8 cellular contexts compared by ENCODE assay signal in genomic region chr10:51698473-51699063, GRCh38. TPM values are rescaled to one million over a fixed set of nuclear protein-coding genes. Genes with fewer than 3 reads are reported as not detected.
A peak's percentile ranks its signal among the peaks of the same experiment; 100 is the strongest.
DNase-seq lines count a peak whose midpoint lies in the region; TF ChIP-seq lines count a peak whose summit lies in the region.

No MANE protein-coding gene starts in this region.

- H3K27ac Mint-ChIP-seq in brain, result peak overlapping the region; percentile 100

- peak overlapping the region; percentile 68 for H3K4me3 ChIP-seq in lower leg skin (ENCODE audit: low read depth, poor library complexity, severe bottlenecking)
- H3K4me3 ChIP-seq in transverse colon, result peak overlapping the region; percentile 62 to 89 (median 83)

- TF ChIP-seq POLR2A in lower leg skin (IDR thresholded peaks at IDR 0.05) (no peak), transverse colon (IDR thresholded peaks at IDR 0.05) (no peak)

- H3K4me1 ChIP-seq in transverse colon, result peaks cover 18 to 46% (median 31%) of the 10 kb centered on the region in 4 donors

- H3K27ac ChIP-seq in transverse colon, result peak overlapping the region; percentile 87 to 97 (median 94)

- DNase-seq in activated CD8-positive, alpha-beta memory T cell treated with anti-CD3 and anti-CD28 coated beads, Interleukin-2, amount 50 U/mL, for 4 hours, result peak; percentile 16
- DNase-seq in activated CD8-positive, alpha-beta memory T cell treated with anti-CD3 and anti-CD28 coated beads, Interleukin-2, amount 50 U/mL, for 48 hours, result no peak
- peak in 1 of 2 donors; percentile 30 for DNase-seq in lower leg skin (ENCODE audit: low spot score in 2 of 2)
- DNase-seq in transverse colon, result no peak
- DNase-seq in GM13977 (ENCODE audit: low spot score), result no peak
- no peak for DNase-seq in mesenteric fat pad (ENCODE audit: low spot score)
- DNase-seq in occipital lobe (lab: John Stamatoyannopoulos, UW), result no peak

- H3K4me3 Mint-ChIP-seq in brain, result peak overlapping the region; percentile 98 to 100 (median 99)

- in situ Hi-C loops in transverse colon (cut with MboI; ENCODE audit: low pct_ligation_motif_present in 1 of 4, low pct_unique_long_range_greater_than_20kb in 1 of 4, low sequenced_read_pairs in 3 of 4) (no loop called here), GM13977 (cut with MboI; ENCODE audit: low pct_unique_long_range_greater_than_20kb, low sequenced_read_pairs, unreplicated experiment) (no loop called here)

- H3K36me3 ChIP-seq in transverse colon, result no peaks in the 10 kb centered on the region

- no peaks in the 10 kb centered on the region for H3K27me3 ChIP-seq in transverse colon

- H3K9me3 Mint-ChIP-seq in brain, result no peaks in the 10 kb centered on the region

- 70 to 80% methylated on average over 8 of the region's 8 CpGs for WGBS in lower leg skin, 2 donors
- 40 to 87% methylated on average over 1 to 8 of the region's 8 CpGs for WGBS in transverse colon (ENCODE audit: low coverage in 1 of 2), 2 donors

- no peak for TF ChIP-seq CTCF in brain (conservative IDR thresholded peaks at IDR 0.05)
- TF ChIP-seq CTCF in lower leg skin (IDR thresholded peaks at IDR 0.05), result no peak
- TF ChIP-seq CTCF in transverse colon (IDR thresholded peaks at IDR 0.05), result no peak
- TF ChIP-seq CTCF in GM13977 (IDR thresholded peaks at IDR 0.05; ENCODE audit: extremely low read depth, insufficient read depth, missing control alignments), result no peak

- H3K9me3 ChIP-seq in transverse colon, result no peaks in the 10 kb centered on the region

- H3K36me3 Mint-ChIP-seq in brain, result peaks cover 27% of the 10 kb centered on the region

- TF ChIP-seq EP300 in transverse colon (IDR thresholded peaks at IDR 0.05; ENCODE audit: low read depth), result no peak

- peaks cover 8% of the 10 kb centered on the region for H3K27me3 Mint-ChIP-seq in brain

- intact Hi-C loops in lower leg skin (cut with DNase I; ENCODE audit: low total_unique reads) (no loop called here), transverse colon (cut with DNase I; ENCODE audit: low total_unique reads) (no loop called here)

- peaks cover 65% of the 10 kb centered on the region for H3K4me1 Mint-ChIP-seq in brain

RNA-seq across cellular contexts. Expression of gene CSTF2T, which starts 0.8 kb away (rescaled TPM):
- 16.1 TPM for polyA plus RNA-seq in brain (ENCODE audit: insufficient read depth, low read depth, low replicate concordance)
- total RNA-seq in lower leg skin (10 to 100 TPM; 11.8 to 15.5 (median 13.9) TPM), transverse colon (10 to 100 TPM in 3 of 4 donors, 1 to 10 TPM in 1; 1.5 to 13.7 (median 11.0) TPM), mesenteric fat pad (28.0 TPM), occipital lobe (46.0 TPM)
